In genomic region chr20:35327074-35327976, GRCh38 we compare ENCODE assay signal across 1 cellular context.
TF ChIP-seq lines count a peak whose summit lies in the region.

No MANE protein-coding gene starts in this region.

TF ChIP-seq in HepG2, 621 proteins besides CTCF, POLR2A, EP300 and RAD21 (continued from another document and continues in another):
- peak; percentile 91 for TF ChIP-seq THRA (CRISPR knock-in tag; IDR thresholded peaks at IDR 0.05; ENCODE audit: borderline replicate concordance)
- TF ChIP-seq BHLHE40 (IDR thresholded peaks at IDR 0.05; ENCODE audit: low read length) = peak; percentile 79
- 0 out of 2 replicates have a peak, but pooled peaks have one; percentile 50 for TF ChIP-seq ZNF879 (CRISPR knock-in tag; IDR thresholded peaks at IDR 0.05)
- no peak for TF ChIP-seq SRSF4 (IDR thresholded peaks at IDR 0.05; ENCODE audit: low read depth, low read length, poor library complexity, severe bottlenecking)
- TF ChIP-seq MED8 (CRISPR knock-in tag; IDR thresholded peaks at IDR 0.05; ENCODE audit: insufficient replicate concordance) = no peak
- peak; percentile 98 for TF ChIP-seq ZNF264 (CRISPR knock-in tag; IDR thresholded peaks at IDR 0.05)
- TF ChIP-seq EHMT2 (IDR thresholded peaks at IDR 0.05; ENCODE audit: borderline replicate concordance, low read depth, low read length) = peak; percentile 90; the same call in 1 of the 2 replicates
- peak; percentile 93; the same call in 1 of the 2 replicates for TF ChIP-seq RXRA (CRISPR knock-in tag; IDR thresholded peaks at IDR 0.05)
- TF ChIP-seq MIXL1 (CRISPR knock-in tag; IDR thresholded peaks at IDR 0.05) = peak; percentile 100
- peak; percentile 93 for TF ChIP-seq PPARG (CRISPR knock-in tag; conservative IDR thresholded peaks at IDR 0.05)
- peak; percentile 96 for TF ChIP-seq NR2C2 (CRISPR knock-in tag; IDR thresholded peaks at IDR 0.05; ENCODE audit: borderline replicate concordance)
- no peak for TF ChIP-seq ISX (CRISPR knock-in tag; conservative IDR thresholded peaks at IDR 0.05)
- TF ChIP-seq ATF7 (IDR thresholded peaks at IDR 0.05) = peak; percentile 65
- peak; percentile 66; the same call in 1 of the 2 replicates for TF ChIP-seq ATF7 (CRISPR knock-in tag; IDR thresholded peaks at IDR 0.05)
- peak; percentile 85; the same call in 1 of the 2 replicates for TF ChIP-seq ARID4A (CRISPR knock-in tag; IDR thresholded peaks at IDR 0.05; ENCODE audit: borderline replicate concordance)
- TF ChIP-seq ZNF616 (CRISPR knock-in tag; IDR thresholded peaks at IDR 0.05; ENCODE audit: low read depth) = no peak
- TF ChIP-seq PATZ1 (CRISPR knock-in tag; IDR thresholded peaks at IDR 0.05) = peak; percentile 71; the same call in 1 of the 2 replicates
- TF ChIP-seq PHF5A (CRISPR knock-in tag; IDR thresholded peaks at IDR 0.05; ENCODE audit: low read depth, unreplicated experiment) = peak; percentile 97
- peak; percentile 44; the same call in 1 of the 2 replicates for TF ChIP-seq CHD2 (IDR thresholded peaks at IDR 0.05; ENCODE audit: low read depth, low read length)
- TF ChIP-seq NFKBIZ (CRISPR knock-in tag; IDR thresholded peaks at IDR 0.05) = peak; percentile 86; the same call in 1 of the 2 replicates
- peak in 1 of 2 experiments; percentile 97; a peak in 2 of 4 replicates for TF ChIP-seq KLF16 (CRISPR knock-in tag; IDR thresholded peaks at IDR 0.05)
- TF ChIP-seq ZBTB2 (CRISPR knock-in tag; IDR thresholded peaks at IDR 0.05; ENCODE audit: low read depth) = 0 out of 2 replicates have a peak, but pooled peaks have one; percentile 43
- TF ChIP-seq SALL2 (CRISPR knock-in tag; IDR thresholded peaks at IDR 0.05) = peak; percentile 92
- TF ChIP-seq NFKB2 (CRISPR knock-in tag; IDR thresholded peaks at IDR 0.05; ENCODE audit: borderline replicate concordance) = no peak; the same call in 1 of the 2 replicates
- TF ChIP-seq NAIF1 (CRISPR knock-in tag; IDR thresholded peaks at IDR 0.05; ENCODE audit: borderline replicate concordance) = no peak
- TF ChIP-seq ZNF274 (CRISPR knock-in tag; IDR thresholded peaks at IDR 0.05) = no peak; the same call in 1 of the 2 replicates
- TF ChIP-seq SKIL (CRISPR knock-in tag; IDR thresholded peaks at IDR 0.05; ENCODE audit: borderline replicate concordance) = peak; percentile 96
- no peak; the same call in 1 of the 2 replicates for TF ChIP-seq STAT6 (CRISPR knock-in tag; IDR thresholded peaks at IDR 0.05; ENCODE audit: borderline replicate concordance)
- TF ChIP-seq ZNF607 (CRISPR knock-in tag; IDR thresholded peaks at IDR 0.05; ENCODE audit: borderline replicate concordance) = peak; percentile 88; the same call in 1 of the 2 replicates
- TF ChIP-seq ZNF3 (CRISPR knock-in tag; IDR thresholded peaks at IDR 0.05) = peak; percentile 89
- peak; percentile 98 for TF ChIP-seq FOXJ3 (CRISPR knock-in tag; IDR thresholded peaks at IDR 0.05; ENCODE audit: borderline replicate concordance)
- peak; percentile 86; the same call in 1 of the 2 replicates for TF ChIP-seq ZNF878 (CRISPR knock-in tag; IDR thresholded peaks at IDR 0.05)
- TF ChIP-seq ZBTB26 (CRISPR knock-in tag; IDR thresholded peaks at IDR 0.05; ENCODE audit: borderline replicate concordance) = peak; percentile 29
- no peak for TF ChIP-seq ZNF546 (CRISPR knock-in tag; conservative IDR thresholded peaks at IDR 0.05)
- TF ChIP-seq TEF (CRISPR knock-in tag; IDR thresholded peaks at IDR 0.05) = no peak
- TF ChIP-seq FOXA1 (IDR thresholded peaks at IDR 0.05) = no peak
- TF ChIP-seq FOXA1 (CRISPR knock-in tag; IDR thresholded peaks at IDR 0.05) = peak; percentile 82
- TF ChIP-seq RARA (CRISPR knock-in tag; IDR thresholded peaks at IDR 0.05) = peak; percentile 96
- TF ChIP-seq E2F1 (CRISPR knock-in tag; IDR thresholded peaks at IDR 0.05) = no peak
- TF ChIP-seq ZNF24 (IDR thresholded peaks at IDR 0.05) = peak; percentile 74
- peak; percentile 85; the same call in 1 of the 2 replicates for TF ChIP-seq KLF12 (CRISPR knock-in tag; IDR thresholded peaks at IDR 0.05; ENCODE audit: borderline replicate concordance)
- TF ChIP-seq YEATS2 (CRISPR knock-in tag; IDR thresholded peaks at IDR 0.05; ENCODE audit: borderline replicate concordance) = peak; percentile 78; the same call in 1 of the 2 replicates
- TF ChIP-seq RARG (CRISPR knock-in tag; IDR thresholded peaks at IDR 0.05; ENCODE audit: low read depth) = 0 out of 2 replicates have a peak, but pooled peaks have one; percentile 84
- peak; percentile 90; the same call in 1 of the 2 replicates for TF ChIP-seq CHD4 (IDR thresholded peaks at IDR 0.05; ENCODE audit: borderline replicate concordance, low read length)
- peak; percentile 65 for TF ChIP-seq KMT2B (CRISPR knock-in tag; IDR thresholded peaks at IDR 0.05)
- peak; percentile 90; the same call in 1 of the 2 replicates for TF ChIP-seq SNAPC2 (CRISPR knock-in tag; IDR thresholded peaks at IDR 0.05)
- peak; percentile 99 for TF ChIP-seq DPF2 (CRISPR knock-in tag; IDR thresholded peaks at IDR 0.05; ENCODE audit: borderline replicate concordance, low read depth)
- 0 out of 2 replicates have a peak, but pooled peaks have one; percentile 55 for TF ChIP-seq HNRNPUL1 (IDR thresholded peaks at IDR 0.05; ENCODE audit: low read depth, low read length)
- TF ChIP-seq ZNF44 (CRISPR knock-in tag; IDR thresholded peaks at IDR 0.05) = peak; percentile 57; the same call in 1 of the 2 replicates
- TF ChIP-seq TAF1 (CRISPR knock-in tag; IDR thresholded peaks at IDR 0.05) = no peak; the same call in 1 of the 2 replicates
